1 cellular context compared by ENCODE assay signal in genomic region chr1:23567629-23567995, GRCh38.
TF ChIP-seq lines count a peak whose summit lies in the region.

No MANE protein-coding gene starts in this region.

TF ChIP-seq in HepG2, 621 proteins besides CTCF, POLR2A, EP300 and RAD21:
- 0 out of 2 replicates have a peak, but pooled peaks have one; percentile 2 for TF ChIP-seq ZNF460 (CRISPR knock-in tag; IDR thresholded peaks at IDR 0.05; ENCODE audit: borderline replicate concordance)
- TF ChIP-seq PLRG1 (conservative IDR thresholded peaks at IDR 0.05), result no peak
- 0 out of 2 replicates have a peak, but pooled peaks have one; percentile 77 for TF ChIP-seq ZBTB38 (CRISPR knock-in tag; IDR thresholded peaks at IDR 0.05)
- TF ChIP-seq ZNF382 (CRISPR knock-in tag; IDR thresholded peaks at IDR 0.05; ENCODE audit: borderline replicate concordance), result no peak
- no peak for TF ChIP-seq PAXIP1 (CRISPR knock-in tag; conservative IDR thresholded peaks at IDR 0.05)
- no peak for TF ChIP-seq KLF6 (CRISPR knock-in tag; IDR thresholded peaks at IDR 0.05)
- no peak for TF ChIP-seq DR1 (CRISPR knock-in tag; IDR thresholded peaks at IDR 0.05)
- no peak for TF ChIP-seq ZNF619 (CRISPR knock-in tag; IDR thresholded peaks at IDR 0.05)
- no peak for TF ChIP-seq ZNF512B (CRISPR knock-in tag; IDR thresholded peaks at IDR 0.05; ENCODE audit: borderline replicate concordance)
- TF ChIP-seq CHD4 (IDR thresholded peaks at IDR 0.05; ENCODE audit: borderline replicate concordance, low read length), result 0 out of 2 replicates have a peak, but pooled peaks have one; percentile 4
- TF ChIP-seq MNT (IDR thresholded peaks at IDR 0.05), result no peak
- no peak for TF ChIP-seq ZNF18 (CRISPR knock-in tag; IDR thresholded peaks at IDR 0.05; ENCODE audit: insufficient replicate concordance)
- no peak for TF ChIP-seq SOX6 (IDR thresholded peaks at IDR 0.05)
- 0 out of 2 replicates have a peak, but pooled peaks have one; percentile 17 for TF ChIP-seq SOX6 (CRISPR knock-in tag; IDR thresholded peaks at IDR 0.05)
- 0 out of 2 replicates have a peak, but pooled peaks have one; percentile 31 for TF ChIP-seq ZHX2 (IDR thresholded peaks at IDR 0.05; ENCODE audit: low read depth)
- TF ChIP-seq ZHX2 (CRISPR knock-in tag; IDR thresholded peaks at IDR 0.05; ENCODE audit: borderline replicate concordance), result no peak
